In genomic region chr1:43878854-43879253, GRCh38 we compare ENCODE assay signal across 20 cellular contexts. TPM values are rescaled to one million over a fixed set of nuclear protein-coding genes. Genes with fewer than 3 reads are reported as not detected.
DNase-seq lines count a peak whose midpoint lies in the region; ATAC-seq, FAIRE-seq and TF ChIP-seq lines count a peak whose summit lies in the region.
"Had no signal": no experiment of that assay in that cellular context is flagged by ENCODE, and none has a peak within 500 bp of the region (broad histone marks: within the 10 kb centered on the region; RNA-seq: fewer than 3 reads in every experiment).

No MANE protein-coding gene starts in this region.

- intact Hi-C loops in K562 (cut with micrococcal nuclease) (no loop called here), CD14-positive monocyte (cut with micrococcal nuclease) (loop anchor here in 1 of 2 donors (10.0 kb wide), 1 partner anchor 104 kb away; no protein-coding TSS in a partner anchor)
- intact Hi-C loops in CD4-positive, alpha-beta T cell (cut with DNase I, micrococcal nuclease), result no loop called here

- in situ Hi-C loops in K562 (cut with MboI), result no loop called here

- H2AFZ ChIP-seq in K562 (ENCODE audit: low read depth, low read length), result no peak overlapping the region
- H2AFZ ChIP-seq: parathyroid adenoma had no signal

- H3K4me1 ChIP-seq in K562 (replicated peaks in 1 of 2; ENCODE audit: control insufficient read depth in 2 of 2, insufficient read depth in 2 of 2, low read length in 2 of 2), result peaks cover 4 to 15% of the 10 kb centered on the region in 2 experiments; a peak in 4 of 5 replicates
- H3K4me1 ChIP-seq: parathyroid adenoma had no signal

- WGBS in K562 (ENCODE audit: insufficient coverage, low coverage, missing lambda C conversion rate), result 41% methylated on average over 4 of the region's 4 CpGs

- no peak for TF ChIP-seq EP300 in K562 (IDR thresholded peaks at IDR 0.05; ENCODE audit: low read length)

- H3K36me3 ChIP-seq in K562 (ENCODE audit: control insufficient read depth, insufficient read depth, low read length), result peaks cover 2% of the 10 kb centered on the region; the same call in 1 of the 3 replicates

- ATAC-seq in K562, result no peak
- no peak for ATAC-seq in CD4-positive, alpha-beta T cell (ENCODE audit: poor library complexity)

- peak; percentile 44 for FAIRE-seq in K562 (lab: Jason Lieb, UNC)
- FAIRE-seq: TTC549 had no signal

- no peak overlapping the region for H3K4me3 Mint-ChIP-seq in CD14-positive monocyte
- no peak overlapping the region for H3K4me3 Mint-ChIP-seq in CD4-positive, alpha-beta T cell
- H3K4me3 Mint-ChIP-seq: activated naive CD4-positive, alpha-beta T cell treated with anti-CD3 and anti-CD28 coated beads, Interleukin-2, amount 50 U/mL, for 24 hours; activated T-cell treated with anti-CD3 and anti-CD28 coated beads, Interleukin-2, amount 50 U/mL, for 24 hours; brain; naive thymus-derived CD8-positive, alpha-beta T cell had no signal

- TF ChIP-seq CTCF in K562 (IDR thresholded peaks at IDR 0.05 in 2 of 3, conservative IDR thresholded peaks at IDR 0.05 in 1 of 3; ENCODE audit: insufficient read depth in 2 of 3, low read depth in 1 of 3, low read length in 3 of 3) (no peak), GM20000 (IDR thresholded peaks at IDR 0.05; ENCODE audit: extremely low read depth, missing control alignments) (no peak), CD14-positive monocyte (IDR thresholded peaks at IDR 0.05) (no peak)
- no peak for TF ChIP-seq CTCF in CD4-positive, alpha-beta T cell (IDR thresholded peaks at IDR 0.05)

- CTCF ChIA-PET in K562 (lab: Yijun Ruan, JAX; ENCODE audit: low intra/inter-chr PET ratio), result no interaction called here
- CTCF ChIA-PET in CD4-positive, alpha-beta T cell (lab: Charles Lee), result no interaction called here

- BruUV-seq in K562 (replicated peaks; lab: Mats Ljungman, UMichigan), result no TSS peak

- H3K9me3 ChIP-seq in K562 (replicated peaks; ENCODE audit: control insufficient read depth, insufficient read depth, low read depth, low read length), result no peaks in the 10 kb centered on the region
- no peaks in the 10 kb centered on the region for H3K9me3 ChIP-seq in CD4-positive, alpha-beta T cell (ENCODE audit: control insufficient read depth, low read length)

- no peak for TF ChIP-seq POLR2A in K562 (conservative IDR thresholded peaks at IDR 0.05)

- no peak overlapping the region for H3K9ac ChIP-seq in K562 (ENCODE audit: insufficient read depth in 1 of 2, low read depth in 2 of 2, low read length in 2 of 2)
- H3K9ac ChIP-seq: parathyroid adenoma had no signal

- no peaks in the 10 kb centered on the region for H3K27me3 ChIP-seq in K562 (ENCODE audit: control insufficient read depth in 2 of 2, insufficient read depth in 2 of 2, low read length in 2 of 2)
- no peaks in the 10 kb centered on the region for H3K27me3 ChIP-seq in CD4-positive, alpha-beta T cell (ENCODE audit: control insufficient read depth, insufficient read depth, low read length)

- H3K9me3 Mint-ChIP-seq in CD14-positive monocyte, result no peaks in the 10 kb centered on the region
- no peaks in the 10 kb centered on the region for H3K9me3 Mint-ChIP-seq in CD4-positive, alpha-beta T cell
- H3K9me3 Mint-ChIP-seq: activated naive CD4-positive, alpha-beta T cell treated with anti-CD3 and anti-CD28 coated beads, Interleukin-2, amount 50 U/mL, for 24 hours; activated T-cell treated with anti-CD3 and anti-CD28 coated beads, Interleukin-2, amount 50 U/mL, for 24 hours; brain; naive thymus-derived CD8-positive, alpha-beta T cell had no signal

- peaks cover 0 to 3% of the 10 kb centered on the region in 2 donors for H3K36me3 Mint-ChIP-seq in CD14-positive monocyte
- H3K36me3 Mint-ChIP-seq in CD4-positive, alpha-beta T cell (ENCODE audit: low read depth), result peaks cover under 1% of the 10 kb centered on the region
- H3K36me3 Mint-ChIP-seq: brain had no signal

- no peak for TF ChIP-seq RAD21 in K562 (CRISPR knock-in tag; conservative IDR thresholded peaks at IDR 0.05 in 1 of 2, IDR thresholded peaks at IDR 0.05 in 1 of 2)

- no peak overlapping the region for H3K27ac ChIP-seq in K562 (ENCODE audit: extremely low read depth, low read depth, low read length)
- no peak overlapping the region for H3K27ac ChIP-seq in CD4-positive, alpha-beta T cell (ENCODE audit: low read depth, low read length)
- H3K27ac ChIP-seq: parathyroid adenoma, skin epidermis had no signal

- H3K4me2 ChIP-seq in K562 (ENCODE audit: insufficient read depth, low read length), result no peak overlapping the region

- H3K4me1 Mint-ChIP-seq in CD14-positive monocyte, result peaks cover 4% of the 10 kb centered on the region
- H3K4me1 Mint-ChIP-seq in CD4-positive, alpha-beta T cell (ENCODE audit: low read depth), result no peaks in the 10 kb centered on the region
- H3K4me1 Mint-ChIP-seq: activated naive CD4-positive, alpha-beta T cell treated with anti-CD3 and anti-CD28 coated beads, Interleukin-2, amount 50 U/mL, for 24 hours; naive thymus-derived CD8-positive, alpha-beta T cell had no signal

- H3K79me2 ChIP-seq in K562 (ENCODE audit: control insufficient read depth, insufficient read depth, low read length), result no peaks in the 10 kb centered on the region
- H3K79me2 ChIP-seq: parathyroid adenoma had no signal

- DNase-seq in COR-L47 (lab: John Stamatoyannopoulos, UW), result peak; percentile 61
- peak; percentile 19 for DNase-seq in NCI-H1092 (lab: John Stamatoyannopoulos, UW)
- DNase-seq in NCI-H345 (lab: John Stamatoyannopoulos, UW), result peak; percentile 40
- DNase-seq in K562 (ENCODE audit: extremely low read depth in 1 of 4, low spot score in 3 of 4), result no peak
- DNase-seq in GM20000 (ENCODE audit: low spot score), result no peak
- no peak for DNase-seq in CD14-positive monocyte (ENCODE audit: low spot score)
- DNase-seq in DMS114 treated with DMSO at 0.1 percent for 48 hours (lab: John Stamatoyannopoulos, UW; ENCODE audit: unreplicated experiment), result no peak
- DNase-seq in CD4-positive, alpha-beta T cell, result no peak
- DNase-seq: activated CD4-positive, alpha-beta T cell treated with anti-CD3 and anti-CD28 coated beads, Interleukin-2, amount 50 U/mL, for 4 hours; activated T-cell treated with anti-CD3 and anti-CD28 coated beads, Interleukin-2, amount 50 U/mL, for 24 hours; NCI-H2107; stimulated activated CD4-positive, alpha-beta T cell treated with anti-CD3 and anti-CD28 coated beads, Interleukin-4, amount 100 ng/mL, for 1 hour; substantia nigra; SW 1271 had no signal

- no peaks in the 10 kb centered on the region for H4K20me1 ChIP-seq in K562 (replicated peaks; ENCODE audit: control insufficient read depth, insufficient read depth, low read length)

- H3K4me3 ChIP-seq in K562, result no peak overlapping the region
- H3K4me3 ChIP-seq: skin epidermis had no signal

- H3K9me1 ChIP-seq in K562 (ENCODE audit: control insufficient read depth, insufficient read depth, low read length), result no peaks in the 10 kb centered on the region

- H3K27me3 Mint-ChIP-seq in CD14-positive monocyte (ENCODE audit: low read depth in 3 of 3), result peaks cover 0 to 2% (median 2%) of the 10 kb centered on the region in 3 donors
- no peaks in the 10 kb centered on the region for H3K27me3 Mint-ChIP-seq in CD4-positive, alpha-beta T cell
- H3K27me3 Mint-ChIP-seq: activated naive CD4-positive, alpha-beta T cell treated with anti-CD3 and anti-CD28 coated beads, Interleukin-2, amount 50 U/mL, for 24 hours; activated T-cell treated with anti-CD3 and anti-CD28 coated beads, Interleukin-2, amount 50 U/mL, for 24 hours; brain; naive thymus-derived CD8-positive, alpha-beta T cell had no signal

- POLR2A ChIA-PET in K562 (lab: Yijun Ruan, JAX), result no interaction called here
- POLR2A ChIA-PET in CD4-positive, alpha-beta T cell (lab: Charles Lee), result no interaction called here

- no peak overlapping the region for H3K27ac Mint-ChIP-seq in CD14-positive monocyte
- no peak overlapping the region for H3K27ac Mint-ChIP-seq in CD4-positive, alpha-beta T cell
- H3K27ac Mint-ChIP-seq: activated naive CD4-positive, alpha-beta T cell treated with anti-CD3 and anti-CD28 coated beads, Interleukin-2, amount 50 U/mL, for 24 hours; activated T-cell treated with anti-CD3 and anti-CD28 coated beads, Interleukin-2, amount 50 U/mL, for 24 hours; brain; naive thymus-derived CD8-positive, alpha-beta T cell had no signal

TF ChIP-seq in K562, 482 proteins besides CTCF, POLR2A, EP300 and RAD21:
- TF ChIP-seq ELF1 (tag; IDR thresholded peaks at IDR 0.05), result no peak
- no peak for TF ChIP-seq NCOR1 (IDR thresholded peaks at IDR 0.05)
- TF ChIP-seq NR3C1 (CRISPR knock-in tag; IDR thresholded peaks at IDR 0.05), result no peak
- no peak for TF ChIP-seq ZNF639 (CRISPR knock-in tag; conservative IDR thresholded peaks at IDR 0.05 in 1 of 2, IDR thresholded peaks at IDR 0.05 in 1 of 2)
- no peak for TF ChIP-seq PHF20 (IDR thresholded peaks at IDR 0.05; ENCODE audit: partially characterized antibody)

RNA-seq across cellular contexts. Expression of gene ARTN, which starts 54.7 kb away (rescaled TPM):
- total RNA-seq in K562 (2011; cell fraction: chromatin; rRNA removed; ENCODE audit: low replicate concordance), result 0.74 TPM in 1 of 2 replicates, not detected in the other
- 0.92 and 1.0 TPM in 2 replicates for total RNA-seq in K562 (2011; cell fraction: nucleolus; rRNA removed)
- 0.44 and 0.61 TPM in 2 replicates for total RNA-seq in K562 (2011; cell fraction: nucleoplasm; rRNA removed)
- not detected in 2 replicates for total RNA-seq in K562 (2014; rRNA removed)
- not detected in 2 replicates for total RNA-seq in K562 (2014; rRNA removed; fragmentation: Illumina TruSeq; extraction: Trizol)
- not detected in 2 replicates for total RNA-seq in K562 (2015; rRNA removed; fragmentation: Illumina TruSeq; extraction: Trizol)
- total RNA-seq in K562 (2021), result 0.38 TPM in 1 of 2 replicates, not detected in the other
- 0.06 and 0.07 TPM in 2 replicates for polyA plus RNA-seq in K562 (2011; rRNA removed)
- not detected in 2 replicates for polyA plus RNA-seq in K562 (2011; cell fraction: cytosol; rRNA removed)
- 0.46 and 0.50 TPM in 2 replicates for polyA plus RNA-seq in K562 (2011; cell fraction: nucleus; rRNA removed)
- polyA plus RNA-seq in K562 (2012), result 0.22 and 0.55 TPM in 2 replicates
- polyA plus RNA-seq in K562 (2014; fragmentation: Illumina TruSeq; extraction: Trizol), result not detected in 2 replicates
- not detected for polyA plus RNA-seq in K562 (2014; fragmentation: Nextera tagmentation; extraction: Ambion mirVana)
- polyA plus RNA-seq in K562 (2014; rRNA removed), result not detected in 2 replicates
- not detected in 2 replicates for polyA minus RNA-seq in K562 (2011; rRNA and poly(A)+ RNA removed)
- polyA minus RNA-seq in K562 (2011; cell fraction: cytosol; rRNA and poly(A)+ RNA removed), result not detected in 2 replicates
- 0.11 and 0.27 TPM in 2 replicates for polyA minus RNA-seq in K562 (2011; cell fraction: nucleus; rRNA and poly(A)+ RNA removed)
- not detected for polyA plus RNA-seq in CD14-positive monocyte
- 1 to 10 TPM in 1 of 2 experiments, under 1 TPM in 1; 0.55 to 1.3 TPM for total RNA-seq in CD4-positive, alpha-beta T cell
- polyA plus RNA-seq: naive thymus-derived CD8-positive, alpha-beta T cell had no signal

Comparison
In these comparisons a context has a peak if more than half of its experiments do, and no peak if none do; other contexts are left out.
1. DNase-seq: peak in COR-L47 (single experiment), NCI-H1092 (single experiment) and NCI-H345 (single experiment); none in K562 (0 of 4), GM20000 (single experiment), CD14-positive monocyte (single experiment), DMS114 treated with DMSO at 0.1 percent for 48 hours (single experiment) and CD4-positive, alpha-beta T cell (0 of 10).